ENCODE assay signal across 23 cellular contexts in the genomic region with DNA sequence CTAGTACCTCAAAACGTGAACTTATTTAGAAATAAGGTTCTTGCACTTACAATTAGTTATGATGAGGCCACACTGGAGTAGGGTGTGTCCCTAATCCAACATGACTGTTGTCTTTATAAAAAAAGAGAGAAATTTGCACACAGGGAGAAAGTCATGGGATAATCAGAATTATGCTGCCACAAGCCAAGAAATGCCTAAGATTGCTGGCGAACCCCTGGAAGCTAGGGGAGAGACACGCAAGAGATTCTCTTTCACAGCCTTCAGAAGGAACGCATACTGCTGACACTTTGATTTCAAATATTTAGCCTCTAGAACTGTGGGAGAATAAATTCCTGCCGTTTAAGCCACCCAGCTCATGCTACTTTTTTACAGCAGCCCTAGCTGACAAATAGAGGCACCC.
"Had no signal": no experiment of that assay in that cellular context is flagged by ENCODE, and none has a peak within 500 bp of the region (broad histone marks: within the 10 kb centered on the region; RNA-seq: fewer than 3 reads in every experiment).

No MANE protein-coding gene starts in this region.

- ATAC-seq: activated naive CD4-positive, alpha-beta T cell treated with anti-CD3 and anti-CD28 coated beads, Interleukin-2, amount 50 U/mL, for 72 hours; activated T-cell treated with anti-CD3 and anti-CD28 coated beads, Interleukin-2, amount 50 U/mL, for 4 hours; Panc1 had no signal

- H3K27ac ChIP-seq: brain microvascular endothelial cell, SJCRH30, SK-N-MC had no signal

- H3K4me3 ChIP-seq: SJCRH30, SK-N-MC had no signal

- H3K36me3 ChIP-seq: brain microvascular endothelial cell, SJCRH30 had no signal

- H3K27me3 ChIP-seq: SJCRH30 had no signal

- H3K9me3 ChIP-seq: SJCRH30 had no signal

- DNase-seq: activated CD4-positive, alpha-beta memory T cell treated with anti-CD3 and anti-CD28 coated beads for 36 hours; activated CD4-positive, alpha-beta T cell treated with anti-CD3 and anti-CD28 coated beads, Interleukin-2, amount 50 U/mL, for 1 hour; activated CD8-positive, alpha-beta memory T cell treated with anti-CD3 and anti-CD28 coated beads, Interleukin-2, amount 50 U/mL, for 4 hours; activated gamma-delta T cell treated with Interleukin-2 at 50 U/mL for 16 hours; activated naive CD4-positive, alpha-beta T cell treated with anti-CD3 and anti-CD28 coated beads for 36 hours; activated T-cell treated with anti-CD3 and anti-CD28 coated beads for 4 hours; activated T-cell treated with anti-CD3 and anti-CD28 coated beads, Interleukin-2, amount 50 U/mL, for 4 hours; anterior cingulate cortex; brain microvascular endothelial cell; central memory CD4-positive, alpha-beta T cell; Karpas-422; NCI-H1105; NCI-H1417 treated with DMSO at 0.1 percent for 48 hours; NCI-H1694; NCI-H1930; NCI-H345; NCI-H524 treated with DMSO at 0.1 percent for 48 hours; SHP77; SJCRH30; T1000 had no signal

- H3K4me1 ChIP-seq: SJCRH30 had no signal
